30 cellular contexts compared by ENCODE assay signal in genomic region chr11:72871089-72871488, GRCh38. TPM values are rescaled to one million over a fixed set of nuclear protein-coding genes. Genes with fewer than 3 reads are reported as not detected.
DNase-seq lines count a peak whose midpoint lies in the region; ATAC-seq and TF ChIP-seq lines count a peak whose summit lies in the region.
"Had no signal": no experiment of that assay in that cellular context is flagged by ENCODE, and none has a peak within 500 bp of the region (broad histone marks: within the 10 kb centered on the region; RNA-seq: fewer than 3 reads in every experiment).

No MANE protein-coding gene starts in this region.

- H3K79me2 ChIP-seq in SK-N-SH (ENCODE audit: insufficient read depth), result no peaks in the 10 kb centered on the region
- H3K79me2 ChIP-seq: parathyroid adenoma had no signal

- peaks cover 0 to 24% of the 10 kb centered on the region in 2 experiments for H3K36me3 ChIP-seq in SK-N-SH (replicated peaks in 1 of 2; ENCODE audit: control insufficient read depth in 1 of 2, insufficient read depth in 2 of 2, low read length in 1 of 2)
- H3K36me3 ChIP-seq: cardiac muscle cell, transverse colon had no signal

- no peak for TF ChIP-seq CTCF in CD4-positive, alpha-beta T cell (IDR thresholded peaks at IDR 0.05)
- TF ChIP-seq CTCF in SK-N-SH (IDR thresholded peaks at IDR 0.05), result no peak
- no peak for TF ChIP-seq CTCF in WTC11 (IDR thresholded peaks at IDR 0.05)

- H3K9ac ChIP-seq in SK-N-SH, result no peak overlapping the region
- H3K9ac ChIP-seq: parathyroid adenoma had no signal

- no peak overlapping the region for H2AFZ ChIP-seq in SK-N-SH (ENCODE audit: low read depth)
- H2AFZ ChIP-seq: parathyroid adenoma had no signal

- peak overlapping the region; percentile 58 for H3K27ac Mint-ChIP-seq in CD4-positive, alpha-beta T cell
- H3K27ac Mint-ChIP-seq in memory B cell (peak overlapping the region; percentile 24), WTC11 (no peak overlapping the region)
- H3K27ac Mint-ChIP-seq: activated CD8-positive, alpha-beta T cell treated with anti-CD3 and anti-CD28 coated beads, Interleukin-2, amount 10 ng/mL, durations not matched to agents 7 days and 5 days; activated T-helper 2 cell treated with anti-CD3 and anti-CD28 coated beads, Interferon-gamma antibody, Interleukin-2, Interleukin-4, amounts not matched to agents 10 μg/mL and 5 μg/mL and 100 μg/mL, durations not matched to agents 14 hours and 24 hours and 36 hours; T-helper 2 cell treated with Interferon-gamma antibody and Interleukin-4, amounts not matched to agents 5 μg/mL and 100 μg/mL, for 36 hours had no signal

- WGBS in SK-N-SH (ENCODE audit: low lambda C conversion rate), result 100% methylated on average over 1 of the region's 1 CpG

- no peaks in the 10 kb centered on the region for H4K20me1 ChIP-seq in SK-N-SH (ENCODE audit: insufficient read depth)

- peaks cover 0 to 4% of the 10 kb centered on the region in 2 experiments; a peak in 1 of 4 replicates for H3K4me1 ChIP-seq in SK-N-SH (ENCODE audit: control insufficient read depth in 1 of 2, insufficient read depth in 2 of 2, low read depth in 1 of 2, low read length in 1 of 2)
- H3K4me1 ChIP-seq: parathyroid adenoma, transverse colon had no signal

- no peak for DNase-seq in CD4-positive, alpha-beta T cell
- DNase-seq in SK-N-SH, result no peak
- peak; percentile 7 for DNase-seq in fibroblast of gingiva (ENCODE audit: low read depth)
- no peak for DNase-seq in memory B cell (ENCODE audit: low spot score in 2 of 2)
- no peak for DNase-seq in LoVo (ENCODE audit: low spot score)
- no peak for DNase-seq in WTC11 (ENCODE audit: low spot score)
- no peak for DNase-seq in medulla oblongata (ENCODE audit: extremely low spot score)
- no peak for DNase-seq in NCI-H1048 (lab: John Stamatoyannopoulos, UW)
- DNase-seq: ACHN; activated CD4-positive, alpha-beta T cell treated with anti-CD3 and anti-CD28 coated beads for 4 hours; activated CD8-positive, alpha-beta T cell treated with anti-CD3 and anti-CD28 coated beads, Interleukin-2, amount 10 ng/mL, durations not matched to agents 7 days and 5 days; activated naive CD4-positive, alpha-beta T cell treated with anti-CD3 and anti-CD28 coated beads, Interleukin-2, amount 50 U/mL, for 16 hours; activated T-cell treated with anti-CD3 and anti-CD28 coated beads for 4 hours; DMS153; effector CD8-positive, alpha-beta T cell; HCEC 1CT; left cardiac atrium; NCI-H1436; NCI-H2081; NCI-H526; spleen; stimulated activated CD4-positive, alpha-beta T cell treated with anti-CD3 and anti-CD28 coated beads, Interleukin-4, amount 100 ng/mL, for 24 hours; transverse colon had no signal

- H3K9me2 ChIP-seq in SK-N-SH, result no peaks in the 10 kb centered on the region

- H3K4me1 Mint-ChIP-seq in CD4-positive, alpha-beta T cell (ENCODE audit: low read depth), result peaks cover 29% of the 10 kb centered on the region
- H3K4me1 Mint-ChIP-seq in memory B cell, result peaks cover 8% of the 10 kb centered on the region
- H3K4me1 Mint-ChIP-seq in WTC11, result no peaks in the 10 kb centered on the region; the same call in 1 of the 2 replicates

- H3K9me3 ChIP-seq in CD4-positive, alpha-beta T cell (ENCODE audit: control insufficient read depth, low read length), result no peaks in the 10 kb centered on the region
- no peaks in the 10 kb centered on the region for H3K9me3 ChIP-seq in SK-N-SH
- H3K9me3 ChIP-seq: right atrium auricular region, spleen, transverse colon had no signal

- POLR2A ChIA-PET in CD4-positive, alpha-beta T cell (lab: Charles Lee), result interaction anchor here (0.6 kb wide), 1 partner anchor 271 kb away, joined by 4 read pairs; the partner anchor contains the start of gene FCHSD2
- POLR2A ChIA-PET in SK-N-SH (lab: Yijun Ruan, JAX), result no interaction called here
- POLR2A ChIA-PET in WTC11 (lab: Charles Lee), result interaction anchor here (0.7 kb wide), 2 partner anchors 101 to 478 kb away, joined by 4 to 6 read pairs; no protein-coding TSS in a partner anchor

- no peak for TF ChIP-seq RAD21 in SK-N-SH (IDR thresholded peaks at IDR 0.05; ENCODE audit: low read length)

- no peak for TF ChIP-seq EP300 in SK-N-SH (IDR thresholded peaks at IDR 0.05; ENCODE audit: borderline replicate concordance in 1 of 2, low read depth in 1 of 2, low read length in 1 of 2)

- no peaks in the 10 kb centered on the region for H3K27me3 ChIP-seq in CD4-positive, alpha-beta T cell (ENCODE audit: control insufficient read depth, insufficient read depth, low read length)
- no peaks in the 10 kb centered on the region for H3K27me3 ChIP-seq in SK-N-SH (ENCODE audit: insufficient read depth)
- H3K27me3 ChIP-seq: cardiac muscle cell, right atrium auricular region, spleen, transverse colon had no signal

- intact Hi-C loops in CD4-positive, alpha-beta T cell (cut with DNase I, micrococcal nuclease), result no loop called here

- no peak overlapping the region for H3K27ac ChIP-seq in CD4-positive, alpha-beta T cell (ENCODE audit: low read depth, low read length)
- peak overlapping the region; percentile 1 to 23; a peak in 2 of 4 replicates for H3K27ac ChIP-seq in SK-N-SH (ENCODE audit: low read depth in 2 of 2, low read length in 1 of 2)
- H3K27ac ChIP-seq: cardiac muscle cell, coronary artery, parathyroid adenoma, right atrium auricular region, transverse colon had no signal

- H3K36me3 Mint-ChIP-seq in CD4-positive, alpha-beta T cell (ENCODE audit: low read depth), result peaks cover 58% of the 10 kb centered on the region
- H3K36me3 Mint-ChIP-seq in memory B cell (peaks cover 44% of the 10 kb centered on the region), WTC11 (no peaks in the 10 kb centered on the region)

- H3F3A ChIP-seq in SK-N-SH (replicated peaks; ENCODE audit: insufficient read depth), result peaks cover 3% of the 10 kb centered on the region

- no peak overlapping the region for H3K4me3 Mint-ChIP-seq in CD4-positive, alpha-beta T cell
- H3K4me3 Mint-ChIP-seq in memory B cell (no peak overlapping the region), WTC11 (no peak overlapping the region)
- H3K4me3 Mint-ChIP-seq: activated CD8-positive, alpha-beta T cell treated with anti-CD3 and anti-CD28 coated beads, Interleukin-2, amount 10 ng/mL, durations not matched to agents 7 days and 5 days; T-helper 2 cell treated with Interferon-gamma antibody and Interleukin-4, amounts not matched to agents 5 μg/mL and 100 μg/mL, for 36 hours had no signal

- no peaks in the 10 kb centered on the region for H3K27me3 Mint-ChIP-seq in CD4-positive, alpha-beta T cell
- H3K27me3 Mint-ChIP-seq in memory B cell (no peaks in the 10 kb centered on the region), WTC11 (ENCODE audit: low read depth) (no peaks in the 10 kb centered on the region)

- CTCF ChIA-PET in CD4-positive, alpha-beta T cell (lab: Charles Lee), result no interaction called here
- CTCF ChIA-PET in SK-N-SH (lab: Yijun Ruan, JAX), result interaction anchor here (1.3 kb wide), 1 partner anchor 146 kb away, joined by 3 read pairs; no protein-coding TSS in a partner anchor
- CTCF ChIA-PET in WTC11 (lab: Charles Lee), result interaction anchor here (0.7 to 1.8 kb wide), 3 partner anchors 9 to 271 kb away, joined by 3 to 6 read pairs (median 3); partner anchors contain the start of gene FCHSD2

- H3K4me3 ChIP-seq in SK-N-SH (ENCODE audit: low read depth in 2 of 2, low read length in 1 of 2), result no peak overlapping the region
- H3K4me3 ChIP-seq: cardiac muscle cell, coronary artery, right atrium auricular region, spleen, transverse colon had no signal

- H3K4me2 ChIP-seq in SK-N-SH, result no peak overlapping the region

- no peaks in the 10 kb centered on the region for H3K9me3 Mint-ChIP-seq in CD4-positive, alpha-beta T cell
- H3K9me3 Mint-ChIP-seq in memory B cell, result no peaks in the 10 kb centered on the region
- peaks cover 5% of the 10 kb centered on the region; the same call in 1 of the 2 replicates for H3K9me3 Mint-ChIP-seq in WTC11
- H3K9me3 Mint-ChIP-seq: activated T-helper 2 cell treated with anti-CD3 and anti-CD28 coated beads, Interferon-gamma antibody, Interleukin-2, Interleukin-4, amounts not matched to agents 10 μg/mL and 5 μg/mL and 100 μg/mL, durations not matched to agents 14 hours and 24 hours and 36 hours; T-helper 2 cell treated with Interferon-gamma antibody and Interleukin-4, amounts not matched to agents 5 μg/mL and 100 μg/mL, for 36 hours had no signal

- ATAC-seq in CD4-positive, alpha-beta T cell (ENCODE audit: poor library complexity), result no peak
- ATAC-seq in memory B cell (ENCODE audit: low read depth) (no peak), WTC11 (no peak)
- ATAC-seq: activated CD8-positive, alpha-beta T cell treated with anti-CD3 and anti-CD28 coated beads, Interleukin-2, amount 10 ng/mL, durations not matched to agents 7 days and 5 days; left cardiac atrium; Right ventricle myocardium inferior had no signal

TF ChIP-seq in SK-N-SH, 30 proteins besides CTCF, POLR2A, EP300 and RAD21:
- peak; percentile 43; the same call in 1 of the 2 replicates for TF ChIP-seq PBX3 (IDR thresholded peaks at IDR 0.05)
- 0 out of 2 replicates have a peak, but pooled peaks have one; percentile 11 for TF ChIP-seq TCF12 (IDR thresholded peaks at IDR 0.05)
- no peak for TF ChIP-seq NRF1 (IDR thresholded peaks at IDR 0.05; ENCODE audit: low read depth, low read length)

TF ChIP-seq in WTC11, 78 proteins besides CTCF, POLR2A, EP300 and RAD21 (continues in another document):
- TF ChIP-seq ZNF121 (CRISPR knock-in tag; IDR thresholded peaks at IDR 0.05) (no peak), ZSCAN18 (CRISPR knock-in tag; IDR thresholded peaks at IDR 0.05) (no peak), GTF2I (CRISPR knock-in tag; conservative IDR thresholded peaks at IDR 0.05) (no peak), TP53 (CRISPR knock-in tag; IDR thresholded peaks at IDR 0.05) (no peak)

RNA-seq across cellular contexts. Expression of gene ATG16L2, which starts 56.9 kb away (rescaled TPM):
- total RNA-seq in CD4-positive, alpha-beta T cell, result 10 to 100 TPM; 58.3 to 61.6 TPM
- 26.9 and 29.4 TPM in 2 replicates for polyA plus RNA-seq in SK-N-SH (2012; rRNA removed)
- 3.8 and 6.1 TPM in 2 replicates for polyA plus RNA-seq in SK-N-SH (2012; cell fraction: cytosol; rRNA removed)
- 205 and 218 TPM in 2 replicates for polyA plus RNA-seq in SK-N-SH (2012; cell fraction: nucleus; rRNA removed)
- total RNA-seq in WTC11 (2021), result 22.2 to 29.0 TPM (median 28.6 TPM) in 3 replicates
